Comparison of ENCODE assay signal across 10 cellular contexts in genomic region chr3:132543016-132543739, GRCh38. TPM values are rescaled to one million over a fixed set of nuclear protein-coding genes. Genes with fewer than 3 reads are reported as not detected.
DNase-seq lines count a peak whose midpoint lies in the region; ATAC-seq, FAIRE-seq and TF ChIP-seq lines count a peak whose summit lies in the region.
"Had no signal": no experiment of that assay in that cellular context is flagged by ENCODE, and none has a peak within 500 bp of the region (broad histone marks: within the 10 kb centered on the region; RNA-seq: fewer than 3 reads in every experiment).

No MANE protein-coding gene starts in this region.

- ATAC-seq in GM19397 (IDR thresholded peaks at IDR 0.05; ENCODE audit: unreplicated experiment) = no peak

- no peak for TF ChIP-seq CTCF in retinal pigment epithelial cell (conservative IDR thresholded peaks at IDR 0.05; ENCODE audit: low read depth, low read length)
- no peak for TF ChIP-seq CTCF in GM10266 (IDR thresholded peaks at IDR 0.05; ENCODE audit: control insufficient read depth, insufficient read depth, low read depth, missing control alignments)

- no peaks in the 10 kb centered on the region for H3K4me1 Mint-ChIP-seq in immature natural killer cell
- H3K4me1 Mint-ChIP-seq: central memory CD8-positive, alpha-beta T cell had no signal

- peak; percentile 51 for FAIRE-seq in GM18507 (lab: Jason Lieb, UNC)
- peak; percentile 48 for FAIRE-seq in endometrium (lab: Jason Lieb, UNC)

- H3K9me3 Mint-ChIP-seq in immature natural killer cell = no peaks in the 10 kb centered on the region
- H3K9me3 Mint-ChIP-seq: central memory CD8-positive, alpha-beta T cell had no signal

- H3K36me3 Mint-ChIP-seq in immature natural killer cell = peaks cover 13 to 20% (median 16%) of the 10 kb centered on the region in 3 donors

- H3K4me3 ChIP-seq in retinal pigment epithelial cell (ENCODE audit: low read length) = no peak overlapping the region

- no peak overlapping the region for H3K4me3 Mint-ChIP-seq in immature natural killer cell
- H3K4me3 Mint-ChIP-seq: central memory CD8-positive, alpha-beta T cell had no signal

- no peaks in the 10 kb centered on the region for H3K27me3 Mint-ChIP-seq in immature natural killer cell (ENCODE audit: low read depth in 3 of 3)
- H3K27me3 Mint-ChIP-seq: central memory CD8-positive, alpha-beta T cell had no signal

- H3K27ac Mint-ChIP-seq in immature natural killer cell = peak overlapping the region in 1 of 6 donors; percentile 46

- DNase-seq in GM18507 (ENCODE audit: extremely low spot score, insufficient read length, low read depth) (no peak), NOMO-1 (lab: John Stamatoyannopoulos, UW; ENCODE audit: unreplicated experiment in 2 of 2) (peak; percentile 39 to 81), retinal pigment epithelial cell (ENCODE audit: low read depth) (peak; percentile 38), immature natural killer cell (no peak), NK-92 (lab: John Stamatoyannopoulos, UW; ENCODE audit: unreplicated experiment) (no peak), GM10266 (ENCODE audit: extremely low spot score) (no peak)
- DNase-seq: NCI-H510A had no signal

RNA-seq across cellular contexts. Expression of gene ACKR4, which starts 53.9 kb away (rescaled TPM):
- under 1 TPM in 2 of 3 donors, not detected in 1; 0.10 to 0.12 TPM for polyA plus RNA-seq in immature natural killer cell

Comparison
In these comparisons a context has a peak if more than half of its experiments do, and no peak if none do; other contexts are left out.
1. DNase-seq: peak in NOMO-1 (2 of 2) and retinal pigment epithelial cell (single experiment); none in GM18507 (single experiment), immature natural killer cell (0 of 3), NK-92 (single experiment) and GM10266 (single experiment).